ENCODE assay signal across 9 cellular contexts in the genomic region with DNA sequence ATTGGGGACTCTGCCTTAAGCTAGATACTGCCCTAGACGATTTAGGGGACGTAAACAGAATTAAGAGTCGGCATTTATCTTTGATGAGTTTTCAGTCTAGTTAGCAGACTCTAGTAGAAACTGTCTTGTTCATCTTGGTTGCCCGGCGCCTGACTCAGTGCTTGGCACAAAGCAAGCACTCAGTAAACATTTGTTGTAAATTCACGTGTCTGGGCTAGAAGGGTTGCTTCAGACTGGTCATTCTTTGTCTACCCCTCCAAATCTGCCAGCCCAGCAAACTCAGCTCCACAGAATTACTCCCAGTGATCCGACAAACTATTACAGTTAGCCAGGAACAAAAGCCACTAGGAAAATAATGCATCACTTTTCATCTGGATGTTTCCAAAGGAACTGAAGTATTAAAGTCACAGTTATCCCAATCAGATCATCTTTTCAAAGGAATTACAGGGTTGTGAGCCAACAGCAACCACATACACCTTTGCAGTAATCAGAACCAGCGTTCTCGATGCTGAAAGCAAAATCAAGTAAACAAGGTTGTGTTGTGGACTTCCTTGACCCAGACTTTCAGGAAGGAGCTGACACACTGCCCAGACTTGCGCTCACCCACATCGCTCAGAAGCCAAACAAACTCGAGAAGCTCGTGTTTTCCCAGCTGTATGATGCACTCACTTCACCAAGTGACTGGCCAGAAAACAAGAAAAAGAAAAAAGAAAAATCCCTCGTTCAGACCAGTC.
DNase-seq lines count a peak whose midpoint lies in the region; FAIRE-seq and TF ChIP-seq lines count a peak whose summit lies in the region.
"Had no signal": no experiment of that assay in that cellular context is flagged by ENCODE, and none has a peak within 500 bp of the region (broad histone marks: within the 10 kb centered on the region; RNA-seq: fewer than 3 reads in every experiment).

No MANE protein-coding gene starts in this region.

- CTCF ChIA-PET in endothelial cell of umbilical vein (lab: Charles Lee), result interaction anchor here (0.6 to 1.7 kb wide), 15 partner anchors 9 to 142 kb away, joined by 3 to 14 read pairs (median 5); a partner anchor contains a TSS
- CTCF ChIA-PET in PC-9 (lab: Charles Lee), result no interaction called here

- H3K4me3 ChIP-seq in endothelial cell of umbilical vein (replicated peaks in 1 of 3; ENCODE audit: insufficient read depth in 1 of 3, low read depth in 1 of 3, low read length in 3 of 3) (no peak overlapping the region), tibial artery (peak overlapping the region; percentile 4 to 25), PC-9 (no peak overlapping the region)

- peak; percentile 41 for TF ChIP-seq POLR2A in endothelial cell of umbilical vein (IDR thresholded peaks at IDR 0.05; ENCODE audit: low read depth, low read length)

- H3K4me2 ChIP-seq in endothelial cell of umbilical vein (ENCODE audit: insufficient read depth, low read length) (peak overlapping the region; percentile 65), PC-9 (no peak overlapping the region)

- H3F3A ChIP-seq in PC-9 (ENCODE audit: insufficient read depth, low read depth), result peaks cover 20% of the 10 kb centered on the region

- dilution Hi-C loops in endothelial cell of umbilical vein (cut with MboI; ENCODE audit: extremely low pct_ligation_motif_present, low sequenced_read_pairs), result no loop called here

- H2AFZ ChIP-seq in endothelial cell of umbilical vein (ENCODE audit: low read depth, low read length) (peak overlapping the region; percentile 24), PC-9 (no peak overlapping the region)

- DNase-seq in NCI-H774 (lab: John Stamatoyannopoulos, UW) (peak; percentile 2), endothelial cell of umbilical vein (ENCODE audit: low read depth, low spot score) (peak; percentile 99), medulla oblongata (ENCODE audit: extremely low spot score) (peak; percentile 65), tibial artery (peak; percentile 79 to 87), SW 1271 (lab: John Stamatoyannopoulos, UW) (no peak), cerebellum (ENCODE audit: low spot score) (no peak), NCI-H2081 (lab: John Stamatoyannopoulos, UW) (no peak), PC-9 (no peak)
- DNase-seq: stimulated activated CD4-positive, alpha-beta T cell treated with anti-CD3 and anti-CD28 coated beads, Interleukin-4, amount 100 ng/mL, for 4 hours had no signal

- H3K27ac ChIP-seq in endothelial cell of umbilical vein (ENCODE audit: insufficient read depth, low read depth, low read length), result peak overlapping the region; percentile 92
- H3K27ac ChIP-seq in tibial artery, result peak overlapping the region; percentile 80 to 87
- no peak overlapping the region for H3K27ac ChIP-seq in PC-9

- H3K4me1 ChIP-seq in endothelial cell of umbilical vein (ENCODE audit: control insufficient read depth, extremely low read depth, insufficient read depth, low read length) (peaks cover 24% of the 10 kb centered on the region), tibial artery (peaks cover 0 to 29% (median 20%) of the 10 kb centered on the region in 4 donors), PC-9 (replicated peaks; ENCODE audit: insufficient read depth) (peaks cover 15% of the 10 kb centered on the region)

- no peaks in the 10 kb centered on the region for H4K20me1 ChIP-seq in endothelial cell of umbilical vein (replicated peaks; ENCODE audit: control insufficient read depth, extremely low read depth, insufficient read depth, low read length)
- no peaks in the 10 kb centered on the region for H4K20me1 ChIP-seq in PC-9 (ENCODE audit: insufficient read depth)

- H3K36me3 ChIP-seq in endothelial cell of umbilical vein (ENCODE audit: control insufficient read depth in 2 of 2, extremely low read depth in 1 of 2, insufficient read depth in 2 of 2, low read length in 2 of 2) (no peaks in the 10 kb centered on the region), tibial artery (no peaks in the 10 kb centered on the region), PC-9 (ENCODE audit: low read depth) (no peaks in the 10 kb centered on the region)

- FAIRE-seq in endothelial cell of umbilical vein (lab: Jason Lieb, UNC), result peak; percentile 96

- no peaks in the 10 kb centered on the region for H3K9me2 ChIP-seq in PC-9 (ENCODE audit: insufficient read depth)

- BruUV-seq in endothelial cell of umbilical vein (replicated peaks; lab: Mats Ljungman, UMichigan) (TSS peak; percentile 99), PC-9 (replicated peaks; lab: Mats Ljungman, UMichigan) (no TSS peak)

- POLR2A ChIA-PET in endothelial cell of umbilical vein (lab: Charles Lee) (interaction anchor here (0.6 to 1.7 kb wide), 7 partner anchors 9 to 68 kb away, joined by 3 to 16 read pairs (median 3); a partner anchor contains a TSS), PC-9 (lab: Charles Lee; ENCODE audit: unreplicated experiment) (interaction anchor here (0.6 kb wide), 1 partner anchor 65 kb away, joined by 4 read pairs; no protein-coding TSS in a partner anchor)

- H3K9me3 ChIP-seq in endothelial cell of umbilical vein (replicated peaks; ENCODE audit: control insufficient read depth, insufficient read depth, low read length), result no peaks in the 10 kb centered on the region
- H3K9me3 ChIP-seq in tibial artery, result no peaks in the 10 kb centered on the region
- no peaks in the 10 kb centered on the region for H3K9me3 ChIP-seq in PC-9 (ENCODE audit: insufficient read depth, low read depth)

- no peaks in the 10 kb centered on the region for H3K9me1 ChIP-seq in endothelial cell of umbilical vein (replicated peaks; ENCODE audit: control insufficient read depth, extremely low read depth, insufficient read depth, low read length)

- H3K9ac ChIP-seq in endothelial cell of umbilical vein (replicated peaks; ENCODE audit: extremely low read depth, insufficient read depth, low read length), result peak overlapping the region; percentile 62

- no peaks in the 10 kb centered on the region for H3K27me3 ChIP-seq in endothelial cell of umbilical vein (ENCODE audit: control insufficient read depth in 2 of 2, insufficient read depth in 2 of 2, low read length in 2 of 2)
- H3K27me3 ChIP-seq in tibial artery, result no peaks in the 10 kb centered on the region
- no peaks in the 10 kb centered on the region for H3K27me3 ChIP-seq in PC-9 (ENCODE audit: insufficient read depth, low read depth)

- intact Hi-C loops in endothelial cell of umbilical vein (cut with micrococcal nuclease) (loop anchor here (1.0 to 2.0 kb wide), 5 partner anchors 8 to 134 kb away; no protein-coding TSS in a partner anchor), tibial artery (cut with DNase I; ENCODE audit: low total_unique reads) (no loop called here), PC-9 (cut with micrococcal nuclease; ENCODE audit: unreplicated experiment) (no loop called here)

- TF ChIP-seq CTCF in endothelial cell of umbilical vein (IDR thresholded peaks at IDR 0.05; ENCODE audit: extremely low read depth in 1 of 2, insufficient read depth in 1 of 2, low read depth in 1 of 2, low read length in 2 of 2) (no peak), tibial artery (IDR thresholded peaks at IDR 0.05) (no peak), PC-9 (conservative IDR thresholded peaks at IDR 0.05) (no peak)

- H3K79me2 ChIP-seq in endothelial cell of umbilical vein (ENCODE audit: control insufficient read depth, insufficient read depth, low read length), result no peaks in the 10 kb centered on the region
- H3K79me2 ChIP-seq in PC-9 (ENCODE audit: low read depth), result no peaks in the 10 kb centered on the region

TF ChIP-seq in endothelial cell of umbilical vein, 7 proteins besides CTCF, POLR2A, EP300 and RAD21:
- TF ChIP-seq JUN (IDR thresholded peaks at IDR 0.05; ENCODE audit: borderline replicate concordance, insufficient read depth, insufficient read length, low read depth) (peak; percentile 74), MYC (IDR thresholded peaks at IDR 0.05; ENCODE audit: low read depth, low read length) (no peak), GATA2 (IDR thresholded peaks at IDR 0.05; ENCODE audit: insufficient read depth, insufficient read length, low read depth, low read length) (peak; percentile 59), POLR2AphosphoS5 (IDR thresholded peaks at IDR 0.05; ENCODE audit: insufficient read depth, low read depth, low read length) (peak; percentile 89), EZH2 (IDR thresholded peaks at IDR 0.05; ENCODE audit: borderline replicate concordance, low read depth, low read length, severe bottlenecking) (no peak), FOS (IDR thresholded peaks at IDR 0.05; ENCODE audit: borderline replicate concordance, insufficient read depth, low read length) (peak; percentile 80)
- TF ChIP-seq, protein P1, sequence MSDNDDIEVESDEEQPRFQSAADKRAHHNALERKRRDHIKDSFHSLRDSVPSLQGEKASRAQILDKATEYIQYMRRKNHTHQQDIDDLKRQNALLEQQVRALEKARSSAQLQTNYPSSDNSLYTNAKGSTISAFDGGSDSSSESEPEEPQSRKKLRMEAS (IDR thresholded peaks at IDR 0.05; ENCODE audit: insufficient read depth, insufficient read length), result no peak

Comparison
In these comparisons a context has a peak if more than half of its experiments do, and no peak if none do; other contexts are left out.
1. DNase-seq: peak in NCI-H774 (single experiment), endothelial cell of umbilical vein (single experiment), medulla oblongata (single experiment) and tibial artery (2 of 2); none in SW 1271 (0 of 2), cerebellum (single experiment), NCI-H2081 (0 of 2) and PC-9 (0 of 2).
2. H3K4me3 ChIP-seq: peak in tibial artery (2 of 2); none in endothelial cell of umbilical vein (0 of 3) and PC-9 (single experiment).